Comparison of ENCODE assay signal across 13 cellular contexts in the genomic region with DNA sequence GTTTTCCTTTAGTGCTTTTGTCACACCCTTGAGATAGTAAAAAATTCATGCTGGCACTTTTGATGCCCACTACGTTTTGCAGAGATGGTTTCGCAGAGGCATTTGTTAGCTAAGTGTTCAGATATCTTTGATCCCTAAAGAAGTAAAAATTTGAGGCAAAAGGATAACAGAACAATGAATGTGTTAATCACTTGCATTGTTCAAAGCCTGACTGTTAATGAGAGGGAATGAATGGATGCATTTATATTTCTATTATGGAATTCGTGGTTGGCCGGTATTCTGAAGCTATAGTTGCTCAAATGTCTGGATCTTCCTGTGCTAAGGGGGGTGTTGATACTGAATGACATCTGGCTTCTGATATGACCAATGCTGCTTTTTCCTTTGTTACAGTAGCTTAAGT. TPM values are rescaled to one million over a fixed set of nuclear protein-coding genes. Genes with fewer than 3 reads are reported as not detected.
A peak's percentile ranks its signal among the peaks of the same experiment; 100 is the strongest.
DNase-seq lines count a peak whose midpoint lies in the region; ATAC-seq and TF ChIP-seq lines count a peak whose summit lies in the region.
"Had no signal": no experiment of that assay in that cellular context is flagged by ENCODE, and none has a peak within 500 bp of the region (broad histone marks: within the 10 kb centered on the region; RNA-seq: fewer than 3 reads in every experiment).

No MANE protein-coding gene starts in this region.

- CTCF ChIA-PET in activated CD4-positive, alpha-beta memory T cell treated with anti-CD3 and anti-CD28 coated beads, Interleukin-2, amount 10 ng/mL, durations not matched to agents 7 days and 5 days (lab: Charles Lee) = no interaction called here

- H3K9me3 Mint-ChIP-seq in activated CD4-positive, alpha-beta memory T cell treated with anti-CD3 and anti-CD28 coated beads, Interleukin-2, amount 10 ng/mL, durations not matched to agents 7 days and 5 days = peaks cover 4% of the 10 kb centered on the region

- peaks cover 15% of the 10 kb centered on the region for H3K4me1 ChIP-seq in SJSA1 (replicated peaks)
- H3K4me1 ChIP-seq in foreskin keratinocyte = no peaks in the 10 kb centered on the region

- H3K4me1 Mint-ChIP-seq in activated CD4-positive, alpha-beta memory T cell treated with anti-CD3 and anti-CD28 coated beads, Interleukin-2, amount 10 ng/mL, durations not matched to agents 7 days and 5 days = no peaks in the 10 kb centered on the region
- H3K4me1 Mint-ChIP-seq: CD4-positive, CD25-positive, alpha-beta regulatory T cell had no signal

- H3K9me3 ChIP-seq in SJSA1 (replicated peaks) = no peaks in the 10 kb centered on the region

- POLR2A ChIA-PET in activated CD4-positive, alpha-beta memory T cell treated with anti-CD3 and anti-CD28 coated beads, Interleukin-2, amount 10 ng/mL, durations not matched to agents 7 days and 5 days (lab: Charles Lee) = no interaction called here

- peaks cover 8% of the 10 kb centered on the region for H3K36me3 ChIP-seq in SJSA1

- no peak overlapping the region for H3K27ac Mint-ChIP-seq in activated CD4-positive, alpha-beta memory T cell treated with anti-CD3 and anti-CD28 coated beads, Interleukin-2, amount 10 ng/mL, durations not matched to agents 7 days and 5 days
- H3K27ac Mint-ChIP-seq: CD4-positive, CD25-positive, alpha-beta regulatory T cell had no signal

- DNase-seq in SJSA1 (ENCODE audit: low read depth in 1 of 2, low spot score in 2 of 2) (no peak), foreskin melanocyte (peak; percentile 39), midbrain (lab: John Stamatoyannopoulos, UW) (peak; percentile 25), NCI-H510A treated with DMSO at 0.1 percent for 48 hours (lab: John Stamatoyannopoulos, UW) (no peak), NCI-H1417 treated with DMSO at 0.1 percent for 48 hours (lab: John Stamatoyannopoulos, UW) (no peak), foreskin keratinocyte (no peak)
- DNase-seq in activated CD4-positive, alpha-beta memory T cell treated with anti-CD3 and anti-CD28 coated beads, Interleukin-2, amount 10 ng/mL, durations not matched to agents 7 days and 5 days = no peak
- DNase-seq: ACHN; CD4-positive, CD25-positive, alpha-beta regulatory T cell; DMS53; GF-D8; IMR-90 had no signal

- ATAC-seq in foreskin keratinocyte = no peak

- TF ChIP-seq CTCF in foreskin keratinocyte (conservative IDR thresholded peaks at IDR 0.05) = no peak

- no peaks in the 10 kb centered on the region for H3K27me3 Mint-ChIP-seq in activated CD4-positive, alpha-beta memory T cell treated with anti-CD3 and anti-CD28 coated beads, Interleukin-2, amount 10 ng/mL, durations not matched to agents 7 days and 5 days
- H3K27me3 Mint-ChIP-seq: CD4-positive, CD25-positive, alpha-beta regulatory T cell had no signal

- H3K4me3 ChIP-seq in SJSA1 = no peak overlapping the region
- H3K4me3 ChIP-seq: BLaER1 treated with 17β-estradiol and CSF1 and Interleukin-3, amounts not matched to agents 10 nM and 100 nM had no signal

- no peaks in the 10 kb centered on the region for H3K36me3 Mint-ChIP-seq in activated CD4-positive, alpha-beta memory T cell treated with anti-CD3 and anti-CD28 coated beads, Interleukin-2, amount 10 ng/mL, durations not matched to agents 7 days and 5 days (ENCODE audit: low read depth)
- H3K36me3 Mint-ChIP-seq: CD4-positive, CD25-positive, alpha-beta regulatory T cell had no signal

- H3K27me3 ChIP-seq in SJSA1 (replicated peaks) (no peaks in the 10 kb centered on the region), foreskin keratinocyte (no peaks in the 10 kb centered on the region)
- H3K27me3 ChIP-seq: BLaER1 treated with 17β-estradiol and CSF1 and Interleukin-3, amounts not matched to agents 10 nM and 100 nM had no signal

- H3K27ac ChIP-seq in SJSA1 (0 out of 2 replicates have a peak overlapping the region, but pooled peaks have one; percentile 12), foreskin keratinocyte (no peak overlapping the region)
- H3K27ac ChIP-seq: BLaER1 treated with 17β-estradiol and CSF1 and Interleukin-3, amounts not matched to agents 10 nM and 100 nM had no signal

- H3K4me3 Mint-ChIP-seq in activated CD4-positive, alpha-beta memory T cell treated with anti-CD3 and anti-CD28 coated beads, Interleukin-2, amount 10 ng/mL, durations not matched to agents 7 days and 5 days = no peak overlapping the region
- H3K4me3 Mint-ChIP-seq: CD4-positive, CD25-positive, alpha-beta regulatory T cell had no signal

RNA-seq across cellular contexts. Expression of a gene that starts 8.9 kb away (rescaled TPM):
- 26.4 and 30.4 TPM in 2 replicates for total RNA-seq in SJSA1 (2014; rRNA removed; shearing (Covaris generic))
- 15.8 and 17.9 TPM in 2 replicates for total RNA-seq in foreskin keratinocyte
- polyA plus RNA-seq in foreskin keratinocyte = 4.5 and 4.9 TPM in 2 replicates
- 1 to 10 TPM in 1 of 2 experiments, under 1 TPM in 1; 0.93 to 1.2 TPM for total RNA-seq in activated CD4-positive, alpha-beta memory T cell treated with anti-CD3 and anti-CD28 coated beads, Interleukin-2, amount 10 ng/mL, durations not matched to agents 7 days and 5 days

Comparison
In these comparisons a context has a peak if more than half of its experiments do, and no peak if none do; other contexts are left out.
1. DNase-seq: peak in foreskin melanocyte (single experiment) and midbrain (single experiment); none in SJSA1 (0 of 2), NCI-H510A treated with DMSO at 0.1 percent for 48 hours (single experiment), NCI-H1417 treated with DMSO at 0.1 percent for 48 hours (single experiment), foreskin keratinocyte (0 of 2) and activated CD4-positive, alpha-beta memory T cell treated with anti-CD3 and anti-CD28 coated beads, Interleukin-2, amount 10 ng/mL, durations not matched to agents 7 days and 5 days (single experiment).